ENCODE assay signal across 8 cellular contexts in the genomic region with DNA sequence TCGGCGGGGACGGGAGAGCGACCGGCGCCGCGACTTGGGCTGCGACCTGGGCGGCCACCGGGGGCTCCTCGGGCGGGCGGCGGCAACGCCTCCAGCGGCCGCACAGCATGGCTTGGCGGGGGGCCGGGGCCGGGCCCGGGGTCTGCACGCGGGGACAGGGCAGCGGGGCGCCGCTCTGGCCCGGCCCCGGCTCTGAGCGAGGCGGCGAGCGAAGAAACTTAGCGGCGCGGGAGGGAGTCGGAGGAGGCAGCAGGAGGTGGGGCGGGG. TPM values are rescaled to one million over a fixed set of nuclear protein-coding genes. Genes with fewer than 3 reads are reported as not detected.
DNase-seq lines count a peak whose midpoint lies in the region; ATAC-seq, FAIRE-seq and TF ChIP-seq lines count a peak whose summit lies in the region.

Gene PLCD3, minus strand, starts transcription at position 214 of the 267 bp plus-strand sequence. Its CDS starts 105 bp downstream, at position 109.

- H3K27ac ChIP-seq in A673 (ENCODE audit: low read depth, low read length, poor library complexity, severe bottlenecking) (no peak within 1 kb of the TSS), HUES6 (ENCODE audit: low read depth, low read length) (no peak within 1 kb of the TSS), brain microvascular endothelial cell (peak within 1 kb of the TSS; percentile 78), HepG2 (ENCODE audit: extremely low read length, insufficient read depth, low read length) (peak within 1 kb of the TSS; percentile 65), testis (peak within 1 kb of the TSS; percentile 92 to 98)

- no peak for ATAC-seq in HepG2
- ATAC-seq in GM21367 (IDR thresholded peaks at IDR 0.05; ENCODE audit: unreplicated experiment): no peak
- no peak for ATAC-seq in GM18517 (IDR thresholded peaks at IDR 0.05; ENCODE audit: unreplicated experiment)
- ATAC-seq in GM21360 (IDR thresholded peaks at IDR 0.05; ENCODE audit: unreplicated experiment): no peak

- no TSS peak for BruUV-seq in A673 (replicated peaks; lab: Mats Ljungman, UMichigan)
- no TSS peak for BruUV-seq in HepG2 (replicated peaks; lab: Mats Ljungman, UMichigan)

- H3K36me3 ChIP-seq in A673 (ENCODE audit: insufficient read depth, low read length, poor library complexity, severe bottlenecking) (no peaks in the 10 kb centered on the region), HUES6 (ENCODE audit: control insufficient read depth, insufficient read depth, low read length) (no peaks in the 10 kb centered on the region), brain microvascular endothelial cell (replicated peaks) (no peaks in the 10 kb centered on the region), HepG2 (replicated peaks in 1 of 2; ENCODE audit: control insufficient read depth in 1 of 2, insufficient read depth in 2 of 2, low read length in 2 of 2) (no peaks in the 10 kb centered on the region), testis (ENCODE audit: low read depth, missing control alignments) (no peaks in the 10 kb centered on the region)

- TF ChIP-seq POLR2A in HepG2 (IDR thresholded peaks at IDR 0.05; ENCODE audit: insufficient read depth in 1 of 2, low read depth in 2 of 2, low read length in 2 of 2) (no peak), testis (IDR thresholded peaks at IDR 0.05) (no peak)

- H3K4me2 ChIP-seq in HepG2 (ENCODE audit: low read depth, low read length): peak within 1 kb of the TSS; percentile 97

- H3K9me3 ChIP-seq in A673 (ENCODE audit: low read depth, low read length, poor library complexity, severe bottlenecking) (no peaks in the 10 kb centered on the region), HUES6 (ENCODE audit: control insufficient read depth, insufficient read depth, low read depth, low read length) (no peaks in the 10 kb centered on the region), HepG2 (ENCODE audit: low read length) (no peaks in the 10 kb centered on the region), testis (no peaks in the 10 kb centered on the region)

- POLR2A ChIA-PET in A673 (lab: Charles Lee; ENCODE audit: low non-redundant PET): no interaction called here
- POLR2A ChIA-PET in HepG2 (lab: Yijun Ruan, JAX): interaction anchor here (1.4 to 1.7 kb wide), 3 partner anchors 17 to 71 kb away, joined by 4 to 14 read pairs (median 11); partner anchors contain the start of genes HEXIM1, HEXIM2 and NMT1

- H2AFZ ChIP-seq in HepG2 (ENCODE audit: low read length): no peak within 1 kb of the TSS

- under 1% methylated on average over 19 of the region's 38 CpGs for WGBS in HepG2 (ENCODE audit: low lambda C conversion rate)
- 2% methylated on average over 28 of the region's 38 CpGs; no CpG with 5 or more reads in 1 of the 2 donors for WGBS in testis, 2 donors

- TF ChIP-seq RAD21 in HepG2 (CRISPR knock-in tag; IDR thresholded peaks at IDR 0.05): no peak

- peaks cover 20% of the 10 kb centered on the region for H3K79me2 ChIP-seq in HepG2 (ENCODE audit: insufficient read depth, low read length)

- intact Hi-C loops in A673 (cut with micrococcal nuclease; ENCODE audit: unreplicated experiment) (loop anchor here (5.0 to 10.0 kb wide), 2 partner anchors 253 to 355 kb away; no protein-coding TSS in a partner anchor), HepG2 (cut with micrococcal nuclease; ENCODE audit: unreplicated experiment) (loop anchor here (2.0 kb wide), 1 partner anchor 33 kb away; no protein-coding TSS in a partner anchor), testis (cut with DNase I; ENCODE audit: low total_unique reads) (no loop called here)

- no peak for DNase-seq in A673 (ENCODE audit: low spot score)
- no peak for DNase-seq in brain microvascular endothelial cell
- DNase-seq in HepG2 (ENCODE audit: low spot score): no peak
- no peak for DNase-seq in testis

- FAIRE-seq in HepG2 (lab: Jason Lieb, UNC): no peak

- H3K27me3 ChIP-seq in A673 (replicated peaks; ENCODE audit: insufficient read depth, low read depth, low read length, poor library complexity) (no peaks in the 10 kb centered on the region), HUES6 (ENCODE audit: control insufficient read depth, insufficient read depth, low read length) (no peaks in the 10 kb centered on the region), brain microvascular endothelial cell (replicated peaks) (no peaks in the 10 kb centered on the region), HepG2 (ENCODE audit: control insufficient read depth in 1 of 2, insufficient read depth in 2 of 2, low read length in 2 of 2) (no peaks in the 10 kb centered on the region), testis (no peaks in the 10 kb centered on the region)

- TF ChIP-seq EP300 in HepG2 (IDR thresholded peaks at IDR 0.05; ENCODE audit: low read depth in 2 of 2, low read length in 2 of 2) (no peak), HepG2 (CRISPR knock-in tag; IDR thresholded peaks at IDR 0.05; ENCODE audit: borderline replicate concordance) (no peak)

- TF ChIP-seq CTCF in A673 (conservative IDR thresholded peaks at IDR 0.05; ENCODE audit: low read depth, low read length) (no peak), brain microvascular endothelial cell (IDR thresholded peaks at IDR 0.05; ENCODE audit: low read depth, low read length, missing control alignments) (no peak), HepG2 (CRISPR knock-in tag; IDR thresholded peaks at IDR 0.05) (no peak), testis (IDR thresholded peaks at IDR 0.05) (no peak)

- CTCF ChIA-PET in A673 (lab: Charles Lee) (no interaction called here), HepG2 (lab: Yijun Ruan, JAX; ENCODE audit: low intra/inter-chr PET ratio, low total read pairs) (interaction anchor here (0.7 to 4.9 kb wide), 10 partner anchors 10 to 212 kb away, joined by 3 to 303 read pairs (median 4); no protein-coding TSS in a partner anchor)

- in situ Hi-C loops in brain microvascular endothelial cell (cut with HindIII; ENCODE audit: low pct_ligation_motif_present, low sequenced_read_pairs) (no loop called here), HepG2 (cut with HindIII; ENCODE audit: extremely low pct_ligation_motif_present, low pct_unique_long_range_greater_than_20kb) (loop anchor here (5.0 to 10.0 kb wide), 2 partner anchors 35 to 243 kb away; no protein-coding TSS in a partner anchor)

- no peaks in the 10 kb centered on the region for H4K20me1 ChIP-seq in HepG2 (ENCODE audit: insufficient read depth, low read length)

- H3K4me3 ChIP-seq in A673 (ENCODE audit: low read depth, low read length, poor library complexity, severe bottlenecking) (peak within 1 kb of the TSS; percentile 64), HUES6 (ENCODE audit: low read depth, low read length) (peak within 1 kb of the TSS; percentile 87), brain microvascular endothelial cell (ENCODE audit: low read depth, low read length) (peak within 1 kb of the TSS; percentile 77), HepG2 (replicated peaks in 1 of 3; ENCODE audit: insufficient read depth in 1 of 3, low read depth in 2 of 3, low read length in 3 of 3) (peak within 1 kb of the TSS; percentile 83 to 95 (median 92)), testis (peak within 1 kb of the TSS; percentile 82 to 97)

- H3K9ac ChIP-seq in HUES6 (ENCODE audit: low read length) (peak within 1 kb of the TSS; percentile 62), HepG2 (ENCODE audit: insufficient read depth, low read depth, low read length) (peak within 1 kb of the TSS; percentile 75)

- H3K4me1 ChIP-seq in A673 (ENCODE audit: insufficient read depth, low read length, poor library complexity, severe bottlenecking) (no peaks in the 10 kb centered on the region), HUES6 (ENCODE audit: control insufficient read depth, insufficient read depth, low read length) (peaks cover 36% of the 10 kb centered on the region), HepG2 (ENCODE audit: insufficient read depth, low read length) (peaks cover 66% of the 10 kb centered on the region), testis (peaks cover 50% of the 10 kb centered on the region)

TF ChIP-seq in HepG2, 621 proteins besides CTCF, POLR2A, EP300 and RAD21 (continues in another document):
- 0 out of 2 replicates have a peak, but pooled peaks have one; percentile 3 for TF ChIP-seq HES4 (CRISPR knock-in tag; IDR thresholded peaks at IDR 0.05; ENCODE audit: borderline replicate concordance)

RNA-seq across cellular contexts. Expression of gene PLCD3, which starts in this region (rescaled TPM):
- 12.0 and 18.5 TPM in 2 replicates for total RNA-seq in A673 (2021)
- 5.5 and 11.3 TPM in 2 replicates for total RNA-seq in HepG2 (2016; rRNA removed; fragmentation: Illumina TruSeq; extraction: Trizol)
- 5.6 and 8.7 TPM in 2 replicates for total RNA-seq in HepG2 (2016; cell fraction: cytosol; rRNA removed; fragmentation: Illumina TruSeq; extraction: Trizol; ENCODE audit: low read depth)
- 6.2 and 9.4 TPM in 2 replicates for total RNA-seq in HepG2 (2016; cell fraction: insoluble cytoplasmic fraction; rRNA removed; fragmentation: Illumina TruSeq; extraction: Trizol)
- total RNA-seq in HepG2 (2016; cell fraction: membrane; rRNA removed; fragmentation: Illumina TruSeq; extraction: Trizol): 23.5 and 28.9 TPM in 2 replicates
- 4.2 and 4.3 TPM in 2 replicates for total RNA-seq in HepG2 (2016; cell fraction: nucleus; rRNA removed; fragmentation: Illumina TruSeq; extraction: Trizol)
- 39.1 and 46.1 TPM in 2 replicates for polyA plus RNA-seq in HepG2 (2011; rRNA removed)
- polyA plus RNA-seq in HepG2 (2011; cell fraction: cytosol; rRNA removed): 28.6 and 40.9 TPM in 2 replicates
- polyA plus RNA-seq in HepG2 (2011; cell fraction: nucleus; rRNA removed): 37.4 and 43.6 TPM in 2 replicates
- 8.5 and 22.4 TPM in 2 replicates for polyA plus RNA-seq in HepG2 (2012)
- 17.4 and 19.5 TPM in 2 replicates for polyA plus RNA-seq in HepG2 (2016; cell fraction: cytosol; fragmentation: Illumina TruSeq; extraction: Trizol; ENCODE audit: low read depth)
- polyA plus RNA-seq in HepG2 (2016; cell fraction: insoluble cytoplasmic fraction; fragmentation: Illumina TruSeq; extraction: Trizol; ENCODE audit: low read depth): 14.0 and 24.9 TPM in 2 replicates
- polyA plus RNA-seq in HepG2 (2016; cell fraction: membrane; fragmentation: Illumina TruSeq; extraction: Trizol; ENCODE audit: low read depth): 30.5 and 46.5 TPM in 2 replicates
- polyA plus RNA-seq in HepG2 (2016; cell fraction: nucleus; fragmentation: Illumina TruSeq; extraction: Trizol; ENCODE audit: insufficient read depth, low read depth): 24.9 and 28.4 TPM in 2 replicates
- 68.8 and 256 TPM in 2 replicates for polyA minus RNA-seq in HepG2 (2011; rRNA and poly(A)+ RNA removed; ENCODE audit: low replicate concordance)
- polyA minus RNA-seq in HepG2 (2011; cell fraction: cytosol; rRNA and poly(A)+ RNA removed): 26.0 and 39.9 TPM in 2 replicates
- polyA minus RNA-seq in HepG2 (2011; cell fraction: nucleus; rRNA and poly(A)+ RNA removed): 13.4 and 15.7 TPM in 2 replicates
- total RNA-seq in testis: 100 to 1,000 TPM in 1 of 2 donors, 10 to 100 TPM in 1; 86.3 to 106 TPM
- 62.2 TPM for polyA plus RNA-seq in testis (ENCODE audit: insufficient read depth, low read depth, low replicate concordance)

Comparison
In these comparisons a context has a peak if more than half of its experiments do, and no peak if none do; other contexts are left out.
1. H3K27ac ChIP-seq: peak in brain microvascular endothelial cell (single experiment), HepG2 (single experiment) and testis (2 of 2); none in A673 (single experiment) and HUES6 (single experiment).
2. Peak in every context shown above with its lines, with median percentiles within 50 percentile points of each other: H3K4me3 ChIP-seq.